In the genomic region with DNA sequence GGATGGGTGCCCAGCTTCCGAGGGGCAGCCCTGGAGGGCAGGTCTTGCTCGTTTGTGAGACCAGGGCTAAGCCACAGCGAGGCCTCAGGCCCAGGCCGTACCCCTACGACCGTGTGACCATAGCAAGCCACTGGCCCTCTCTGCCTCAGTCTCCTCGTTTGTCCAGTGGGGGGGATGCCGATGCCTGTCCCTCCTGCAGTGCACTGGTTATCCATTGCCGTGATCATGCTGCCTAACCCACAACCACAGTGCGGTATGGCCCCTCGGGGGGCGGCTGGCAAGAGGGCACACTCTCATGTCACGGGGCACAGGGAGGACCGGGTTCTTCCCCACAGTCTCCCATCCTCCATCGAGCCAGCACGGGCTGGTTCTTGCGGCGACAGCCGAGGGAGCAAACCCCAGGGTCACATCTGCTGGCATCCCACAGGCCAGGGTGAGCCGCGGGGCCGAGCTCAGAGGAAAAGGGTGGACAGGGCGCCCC, we compare ENCODE assay signal across 27 cellular contexts.
"Had no signal": no experiment of that assay in that cellular context is flagged by ENCODE, and none has a peak within 500 bp of the region (broad histone marks: within the 10 kb centered on the region; RNA-seq: fewer than 3 reads in every experiment).

No MANE protein-coding gene starts in this region.

- H3K9me3 ChIP-seq: adrenal gland, ascending aorta, esophagus squamous epithelium had no signal

- H3K36me3 ChIP-seq: adrenal gland, ascending aorta, esophagus squamous epithelium had no signal

- H3K4me1 ChIP-seq: adrenal gland, ascending aorta, esophagus squamous epithelium had no signal

- ATAC-seq: activated CD8-positive, alpha-beta memory T cell treated with anti-CD3 and anti-CD28 coated beads, Interleukin-2, amount 10 ng/mL, durations not matched to agents 7 days and 5 days; activated CD8-positive, alpha-beta T cell treated with anti-CD3 and anti-CD28 coated beads, Interleukin-2, amount 10 ng/mL, durations not matched to agents 7 days and 5 days; activated T-cell treated with anti-CD3 and anti-CD28 coated beads, Interleukin-2, amount 50 U/mL, for 72 hours; naive thymus-derived CD8-positive, alpha-beta T cell; sciatic nerve; stimulated activated effector memory CD8-positive, alpha-beta T cell treated with anti-CD3 and anti-CD28 coated beads, Interleukin-12 subunit alpha, Interleukin-12 subunit beta, amount 100 ng/mL, for 72 hours; stimulated activated naive CD8-positive, alpha-beta T cell treated with anti-CD3 and anti-CD28 coated beads, Interleukin-15, amount 100 ng/mL, for 72 hours had no signal

- H3K36me3 Mint-ChIP-seq: activated CD8-positive, alpha-beta memory T cell treated with anti-CD3 and anti-CD28 coated beads, Interleukin-2, amount 10 ng/mL, durations not matched to agents 7 days and 5 days; activated naive CD8-positive, alpha-beta T cell; naive thymus-derived CD8-positive, alpha-beta T cell; stimulated activated effector memory CD8-positive, alpha-beta T cell treated with anti-CD3 and anti-CD28 coated beads, Interleukin-12 subunit alpha, Interleukin-12 subunit beta, amount 100 ng/mL, for 72 hours; type B pancreatic cell had no signal

- H3K4me3 ChIP-seq: adrenal gland, ascending aorta, esophagus squamous epithelium, skin epidermis had no signal

- H3K9me3 Mint-ChIP-seq: activated T-cell treated with anti-CD3 and anti-CD28 coated beads, Interleukin-2, amount 50 U/mL, for 72 hours; dendritic cell treated with granulocyte-macrophage colony-stimulating factor and Interleukin-4, amounts not matched to agents 40 ng/mL and 50 ng/mL, for 4 days; neural crest cell; stimulated activated effector memory CD8-positive, alpha-beta T cell treated with anti-CD3 and anti-CD28 coated beads, Interleukin-12 subunit alpha, Interleukin-12 subunit beta, amount 100 ng/mL, for 72 hours; stimulated activated naive CD8-positive, alpha-beta T cell treated with anti-CD3 and anti-CD28 coated beads, Interleukin-15, amount 100 ng/mL, for 72 hours; T-helper 2 cell treated with Interferon-gamma antibody and Interleukin-4, amounts not matched to agents 5 μg/mL and 100 μg/mL, for 36 hours; type B pancreatic cell had no signal

- H3K27me3 ChIP-seq: ascending aorta had no signal

- H3K27ac ChIP-seq: adrenal gland, ascending aorta, esophagus squamous epithelium, skin epidermis had no signal

- FAIRE-seq: islet of Langerhans had no signal

- H3K4me1 Mint-ChIP-seq: neural crest cell had no signal

- H3K27ac Mint-ChIP-seq: activated B cell treated with CpG ODN at 0.5 μM for 24 hours; activated CD8-positive, alpha-beta memory T cell treated with anti-CD3 and anti-CD28 coated beads, Interleukin-2, amount 10 ng/mL, durations not matched to agents 7 days and 5 days; activated CD8-positive, alpha-beta T cell treated with anti-CD3 and anti-CD28 coated beads, Interleukin-2, amount 10 ng/mL, durations not matched to agents 7 days and 5 days; activated naive CD8-positive, alpha-beta T cell; activated T-cell treated with anti-CD3 and anti-CD28 coated beads, Interleukin-2, amount 50 U/mL, for 72 hours; brain; dendritic cell treated with granulocyte-macrophage colony-stimulating factor and Interleukin-4, amounts not matched to agents 40 ng/mL and 50 ng/mL, for 4 days; memory B cell; stimulated activated effector memory CD8-positive, alpha-beta T cell treated with anti-CD3 and anti-CD28 coated beads, Interleukin-12 subunit alpha, Interleukin-12 subunit beta, amount 100 ng/mL, for 72 hours; stimulated activated naive CD8-positive, alpha-beta T cell treated with anti-CD3 and anti-CD28 coated beads, Interleukin-15, amount 100 ng/mL, for 72 hours; T-helper 2 cell treated with Interferon-gamma antibody and Interleukin-4, amounts not matched to agents 5 μg/mL and 100 μg/mL, for 36 hours; type B pancreatic cell had no signal

- H3K27me3 Mint-ChIP-seq: activated naive CD8-positive, alpha-beta T cell; stimulated activated naive CD8-positive, alpha-beta T cell treated with anti-CD3 and anti-CD28 coated beads, Interleukin-15, amount 100 ng/mL, for 72 hours had no signal

- DNase-seq: activated B cell treated with CpG ODN at 0.5 μM for 24 hours; activated CD8-positive, alpha-beta memory T cell treated with anti-CD3 and anti-CD28 coated beads, Interleukin-2, amount 10 ng/mL, durations not matched to agents 7 days and 5 days; activated CD8-positive, alpha-beta T cell treated with anti-CD3 and anti-CD28 coated beads, Interleukin-2, amount 10 ng/mL, durations not matched to agents 7 days and 5 days; activated naive CD4-positive, alpha-beta T cell treated with Interleukin-2 at 50 U/mL for 16 hours; activated T-cell treated with anti-CD3 and anti-CD28 coated beads for 4 hours; activated T-cell treated with anti-CD3 and anti-CD28 coated beads, Interleukin-2, amount 50 U/mL, for 72 hours; adrenal gland; central memory CD4-positive, alpha-beta T cell; esophagus squamous epithelium; foreskin melanocyte; occipital lobe; stimulated activated CD4-positive, alpha-beta T cell treated with anti-CD3 and anti-CD28 coated beads, Interleukin-4, amount 100 ng/mL, for 24 hours; stimulated activated naive CD8-positive, alpha-beta T cell treated with anti-CD3 and anti-CD28 coated beads, Interleukin-15, amount 100 ng/mL, for 72 hours; T-helper 1 cell had no signal

- H3K4me3 Mint-ChIP-seq: activated B cell treated with CpG ODN at 0.5 μM for 24 hours; activated CD8-positive, alpha-beta memory T cell treated with anti-CD3 and anti-CD28 coated beads, Interleukin-2, amount 10 ng/mL, durations not matched to agents 7 days and 5 days; activated CD8-positive, alpha-beta T cell treated with anti-CD3 and anti-CD28 coated beads, Interleukin-2, amount 10 ng/mL, durations not matched to agents 7 days and 5 days; activated naive CD8-positive, alpha-beta T cell; activated T-cell treated with anti-CD3 and anti-CD28 coated beads, Interleukin-2, amount 50 U/mL, for 72 hours; brain; dendritic cell treated with granulocyte-macrophage colony-stimulating factor and Interleukin-4, amounts not matched to agents 40 ng/mL and 50 ng/mL, for 4 days; memory B cell; naive thymus-derived CD8-positive, alpha-beta T cell; neural crest cell; stimulated activated effector memory CD8-positive, alpha-beta T cell treated with anti-CD3 and anti-CD28 coated beads, Interleukin-12 subunit alpha, Interleukin-12 subunit beta, amount 100 ng/mL, for 72 hours; stimulated activated naive CD8-positive, alpha-beta T cell treated with anti-CD3 and anti-CD28 coated beads, Interleukin-15, amount 100 ng/mL, for 72 hours; T-helper 2 cell treated with Interferon-gamma antibody and Interleukin-4, amounts not matched to agents 5 μg/mL and 100 μg/mL, for 36 hours; type B pancreatic cell had no signal
